ENCODE assay signal across 1 cellular context in the genomic region with DNA sequence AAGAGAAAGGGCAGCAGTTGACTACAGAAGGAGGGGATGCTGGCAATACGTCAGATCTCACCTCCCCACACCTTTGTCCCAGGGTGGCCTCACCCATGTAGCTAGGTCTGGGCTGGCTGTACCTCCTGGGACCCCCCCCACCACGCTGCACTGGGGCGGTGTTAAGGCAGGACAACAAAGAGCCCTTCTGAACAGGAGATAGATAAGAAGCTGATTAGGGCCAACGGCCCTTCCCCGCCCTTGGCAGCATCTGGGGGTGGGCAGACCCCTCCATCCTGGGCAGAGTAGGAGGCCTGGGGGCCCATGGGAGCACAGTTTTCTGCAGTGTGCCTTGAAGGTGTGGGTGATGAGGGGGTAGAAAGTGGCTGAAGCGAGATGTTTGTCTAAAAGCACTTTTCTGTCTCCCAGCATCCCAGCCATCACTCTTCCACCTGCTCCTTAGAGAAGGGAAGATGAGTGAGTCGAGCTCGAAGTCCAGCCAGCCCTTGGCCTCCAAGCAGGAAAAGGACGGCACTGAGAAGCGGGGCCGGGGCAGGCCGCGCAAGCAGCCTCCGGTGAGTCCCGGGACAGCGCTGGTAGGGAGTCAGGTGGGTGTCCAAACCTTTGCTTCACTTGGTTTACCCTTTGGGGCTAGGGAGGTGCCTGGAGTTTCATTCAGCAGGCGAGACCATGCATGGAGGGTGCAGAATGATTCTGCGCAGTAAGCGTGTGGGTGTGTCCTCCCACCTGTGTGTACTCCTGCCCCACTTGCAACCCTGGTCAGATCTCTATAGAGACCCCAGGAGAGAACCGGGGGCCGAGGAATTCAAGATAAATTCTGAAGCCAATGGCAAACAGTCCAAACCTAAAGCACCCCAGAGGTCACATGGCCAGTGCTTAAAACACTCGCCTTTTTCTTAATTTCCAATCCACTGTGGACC.
TF ChIP-seq lines count a peak whose summit lies in the region.

No MANE protein-coding gene starts in this region.

TF ChIP-seq in HepG2, 621 proteins besides CTCF, POLR2A, EP300 and RAD21:
- TF ChIP-seq ZSCAN31 (CRISPR knock-in tag; IDR thresholded peaks at IDR 0.05; ENCODE audit: low read depth) (no peak), AGO2 (optimal IDR thresholded peaks at IDR 0.05; ENCODE audit: low read depth, low read length) (peak; percentile 31), POLR2AphosphoS5 (IDR thresholded peaks at IDR 0.05; ENCODE audit: low read depth, low read length) (peak; percentile 14; the same call in 1 of the 2 replicates)
